In genomic region chr12:4118017-4118510, GRCh38 we compare ENCODE assay signal across 9 cellular contexts.
DNase-seq lines count a peak whose midpoint lies in the region; ATAC-seq, FAIRE-seq and TF ChIP-seq lines count a peak whose summit lies in the region.
"Had no signal": no experiment of that assay in that cellular context is flagged by ENCODE, and none has a peak within 500 bp of the region (broad histone marks: within the 10 kb centered on the region; RNA-seq: fewer than 3 reads in every experiment).

No MANE protein-coding gene starts in this region.

- H3K27me3 ChIP-seq in OCI-LY3 (ENCODE audit: low read depth, low read length) (no peaks in the 10 kb centered on the region), pancreas (no peaks in the 10 kb centered on the region)

- WGBS in pancreas, 2 donors, result 54 to 63% methylated on average over 7 of the region's 7 CpGs

- no peaks in the 10 kb centered on the region for H3K27me3 Mint-ChIP-seq in activated T-cell treated with anti-CD3 and anti-CD28 coated beads, Interleukin-2, amount 50 U/mL, for 24 hours

- H3K4me1 ChIP-seq in OCI-LY3 (ENCODE audit: low read length), result peaks cover 76% of the 10 kb centered on the region
- no peaks in the 10 kb centered on the region for H3K4me1 ChIP-seq in pancreas

- H3K4me3 Mint-ChIP-seq in activated T-cell treated with anti-CD3 and anti-CD28 coated beads, Interleukin-2, amount 50 U/mL, for 24 hours, result peak overlapping the region; percentile 61

- peak overlapping the region; percentile 100 for H3K4me2 ChIP-seq in OCI-LY3 (ENCODE audit: low read length)

- DNase-seq in activated T-cell treated with anti-CD3 and anti-CD28 coated beads, Interleukin-2, amount 50 U/mL, for 24 hours, result no peak
- no peak for DNase-seq in activated T-cell treated with anti-CD3 and anti-CD28 coated beads, Interleukin-2, amount 50 U/mL, for 48 hours
- DNase-seq in epithelial cell of esophagus (ENCODE audit: low read depth), result peak; percentile 24
- DNase-seq in pancreas, result no peak
- no peak for DNase-seq in NCI-H69 (lab: John Stamatoyannopoulos, UW)
- no peak for DNase-seq in DMS79 treated with DMSO at 0.1 percent for 48 hours (lab: John Stamatoyannopoulos, UW)

- intact Hi-C loops in pancreas (cut with DNase I), result no loop called here

- H2AFZ ChIP-seq in OCI-LY3 (ENCODE audit: low read depth, low read length), result no peak overlapping the region

- H3K4me3 ChIP-seq in OCI-LY3 (ENCODE audit: low read length) (peak overlapping the region; percentile 79), epithelial cell of esophagus (ENCODE audit: low read length) (no peak overlapping the region), pancreas (no peak overlapping the region)

- H3K36me3 Mint-ChIP-seq in activated T-cell treated with anti-CD3 and anti-CD28 coated beads, Interleukin-2, amount 50 U/mL, for 24 hours (ENCODE audit: low read depth), result no peaks in the 10 kb centered on the region

- peak overlapping the region; percentile 100 for H3K9ac ChIP-seq in OCI-LY3 (ENCODE audit: low read length)

- no peaks in the 10 kb centered on the region for H4K20me1 ChIP-seq in OCI-LY3 (ENCODE audit: insufficient read depth, low read length)

- no peaks in the 10 kb centered on the region for H3K9me3 ChIP-seq in OCI-LY3 (ENCODE audit: insufficient read depth, low read length)
- no peaks in the 10 kb centered on the region for H3K9me3 ChIP-seq in pancreas

- TF ChIP-seq CTCF in OCI-LY3 (IDR thresholded peaks at IDR 0.05; ENCODE audit: low read depth, low read length), result no peak
- no peak for TF ChIP-seq CTCF in epithelial cell of esophagus (IDR thresholded peaks at IDR 0.05; ENCODE audit: insufficient read depth, low read depth, low read length, missing control alignments)
- no peak for TF ChIP-seq CTCF in pancreas (IDR thresholded peaks at IDR 0.05)

- peak overlapping the region; percentile 100 for H3K27ac ChIP-seq in OCI-LY3 (ENCODE audit: low read length)
- H3K27ac ChIP-seq in pancreas, result no peak overlapping the region
- H3K27ac ChIP-seq: C4-2B had no signal

- peaks cover 3% of the 10 kb centered on the region for H3K9me3 Mint-ChIP-seq in activated T-cell treated with anti-CD3 and anti-CD28 coated beads, Interleukin-2, amount 50 U/mL, for 24 hours

- peaks cover 24% of the 10 kb centered on the region for H3K79me2 ChIP-seq in OCI-LY3 (ENCODE audit: low read length)

- peak overlapping the region; percentile 94 for H3K27ac Mint-ChIP-seq in activated T-cell treated with anti-CD3 and anti-CD28 coated beads, Interleukin-2, amount 50 U/mL, for 24 hours

- ATAC-seq in HG02840 (IDR thresholded peaks at IDR 0.05; ENCODE audit: low FRiP score, unreplicated experiment) (peak; percentile 52), pancreas (peak in 3 of 4 donors; percentile 41 to 81 (median 81))

- peaks cover 71% of the 10 kb centered on the region for H3K4me1 Mint-ChIP-seq in activated T-cell treated with anti-CD3 and anti-CD28 coated beads, Interleukin-2, amount 50 U/mL, for 24 hours (ENCODE audit: low read depth)

- no peak for FAIRE-seq in pancreas (lab: Jason Lieb, UNC)

- H3K36me3 ChIP-seq in OCI-LY3 (replicated peaks; ENCODE audit: low read depth, low read length) (peaks cover 4% of the 10 kb centered on the region), pancreas (no peaks in the 10 kb centered on the region)
